ENCODE assay signal across 9 cellular contexts in the genomic region with DNA sequence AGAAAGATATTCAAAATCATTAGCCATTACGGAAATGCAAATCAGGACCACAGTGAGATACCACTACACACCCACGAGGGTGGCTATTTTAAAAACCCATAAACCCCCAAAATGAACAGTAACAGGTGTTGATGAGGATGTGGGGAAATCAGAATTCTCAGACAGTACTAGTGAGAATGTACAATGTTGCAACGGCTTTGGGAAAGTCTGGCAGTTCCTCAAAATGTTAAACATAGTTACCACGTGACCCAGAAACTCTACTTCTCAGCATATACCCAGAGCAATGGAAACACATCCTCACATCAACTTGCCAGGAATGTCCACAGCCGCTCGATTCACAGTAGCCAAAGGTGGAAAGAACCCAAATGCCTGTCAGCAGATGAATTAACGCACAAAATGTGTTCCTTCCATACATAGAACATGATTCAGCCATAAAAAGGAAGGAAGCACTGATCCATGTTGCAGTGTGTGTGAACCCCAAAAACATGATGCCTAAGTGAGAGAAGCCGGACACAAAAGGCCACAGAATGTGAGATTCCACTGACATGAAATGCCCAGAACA. TPM values are rescaled to one million over a fixed set of nuclear protein-coding genes. Genes with fewer than 3 reads are reported as not detected.
DNase-seq lines count a peak whose midpoint lies in the region; ATAC-seq and TF ChIP-seq lines count a peak whose summit lies in the region.
"Had no signal": no experiment of that assay in that cellular context is flagged by ENCODE, and none has a peak within 500 bp of the region (broad histone marks: within the 10 kb centered on the region; RNA-seq: fewer than 3 reads in every experiment).

No MANE protein-coding gene starts in this region.

- no peak overlapping the region for H3K27ac ChIP-seq in suprapubic skin

- peak overlapping the region; percentile 19 for H3K4me3 Mint-ChIP-seq in T-helper 17 cell
- H3K4me3 Mint-ChIP-seq in neural crest cell: no peak overlapping the region
- no peak overlapping the region for H3K4me3 Mint-ChIP-seq in activated T-helper 1 cell treated with anti-CD3 and anti-CD28 coated beads, Interleukin-12 subunit alpha, Interleukin-12 subunit beta, Interleukin-2, Interleukin-4 antibody, amounts not matched to agents 30 ng/mL and 10 ng/mL and 1 ng/mL, durations not matched to agents 14 hours and 24 hours and 36 hours
- H3K4me3 Mint-ChIP-seq: activated naive CD8-positive, alpha-beta T cell treated with anti-CD3 and anti-CD28 coated beads, Interleukin-2, amount 10 ng/mL, durations not matched to agents 7 days and 5 days had no signal

- peaks cover 3% of the 10 kb centered on the region for H3K27me3 ChIP-seq in suprapubic skin

- no peak for TF ChIP-seq CTCF in neural crest cell (conservative IDR thresholded peaks at IDR 0.05)
- no peak for TF ChIP-seq CTCF in suprapubic skin (IDR thresholded peaks at IDR 0.05)

- no peaks in the 10 kb centered on the region for H3K4me1 ChIP-seq in suprapubic skin

- H3K27ac Mint-ChIP-seq in T-helper 17 cell (no peak overlapping the region), neural crest cell (ENCODE audit: unreplicated experiment) (peak overlapping the region; percentile 25)
- no peak overlapping the region for H3K27ac Mint-ChIP-seq in activated T-helper 1 cell treated with anti-CD3 and anti-CD28 coated beads, Interleukin-12 subunit alpha, Interleukin-12 subunit beta, Interleukin-2, Interleukin-4 antibody, amounts not matched to agents 30 ng/mL and 10 ng/mL and 1 ng/mL, durations not matched to agents 14 hours and 24 hours and 36 hours
- H3K27ac Mint-ChIP-seq: activated naive CD8-positive, alpha-beta T cell treated with anti-CD3 and anti-CD28 coated beads, Interleukin-2, amount 10 ng/mL, durations not matched to agents 7 days and 5 days had no signal

- H3K4me1 Mint-ChIP-seq in T-helper 17 cell (peaks cover 6% of the 10 kb centered on the region), neural crest cell (peaks cover 4% of the 10 kb centered on the region)
- no peaks in the 10 kb centered on the region for H3K4me1 Mint-ChIP-seq in activated T-helper 1 cell treated with anti-CD3 and anti-CD28 coated beads, Interleukin-12 subunit alpha, Interleukin-12 subunit beta, Interleukin-2, Interleukin-4 antibody, amounts not matched to agents 30 ng/mL and 10 ng/mL and 1 ng/mL, durations not matched to agents 14 hours and 24 hours and 36 hours (ENCODE audit: low read depth)

- intact Hi-C loops in activated T-helper 1 cell treated with anti-CD3 and anti-CD28 coated beads, Interleukin-12 subunit alpha, Interleukin-12 subunit beta, Interleukin-2, Interleukin-4 antibody, amounts not matched to agents 30 ng/mL and 10 ng/mL and 1 ng/mL, durations not matched to agents 14 hours and 24 hours and 36 hours (cut with micrococcal nuclease): no loop called here

- DNase-seq in T-helper 17 cell (no peak), neural crest cell (ENCODE audit: low read depth, low spot score) (no peak), kidney tubule cell (ENCODE audit: low spot score) (no peak), suprapubic skin (ENCODE audit: low spot score in 2 of 2) (no peak)
- no peak for DNase-seq in activated T-helper 1 cell treated with anti-CD3 and anti-CD28 coated beads, Interleukin-12 subunit alpha, Interleukin-12 subunit beta, Interleukin-2, Interleukin-4 antibody, amounts not matched to agents 30 ng/mL and 10 ng/mL and 1 ng/mL, durations not matched to agents 14 hours and 24 hours and 36 hours (ENCODE audit: low spot score)
- DNase-seq in stimulated activated CD4-positive, alpha-beta T cell treated with anti-CD3 and anti-CD28 coated beads, Interleukin-2, amount 100 ng/mL, for 24 hours: no peak
- DNase-seq: activated naive CD8-positive, alpha-beta T cell treated with anti-CD3 and anti-CD28 coated beads, Interleukin-2, amount 10 ng/mL, durations not matched to agents 7 days and 5 days had no signal

- H3K36me3 ChIP-seq in suprapubic skin: no peaks in the 10 kb centered on the region

- 30% methylated on average over 8 of the region's 8 CpGs for WGBS in suprapubic skin

- H3K36me3 Mint-ChIP-seq in T-helper 17 cell (ENCODE audit: low read depth) (no peaks in the 10 kb centered on the region), neural crest cell (ENCODE audit: low read depth) (no peaks in the 10 kb centered on the region)
- no peaks in the 10 kb centered on the region for H3K36me3 Mint-ChIP-seq in activated T-helper 1 cell treated with anti-CD3 and anti-CD28 coated beads, Interleukin-12 subunit alpha, Interleukin-12 subunit beta, Interleukin-2, Interleukin-4 antibody, amounts not matched to agents 30 ng/mL and 10 ng/mL and 1 ng/mL, durations not matched to agents 14 hours and 24 hours and 36 hours (ENCODE audit: low read depth)
- H3K36me3 Mint-ChIP-seq: activated naive CD8-positive, alpha-beta T cell treated with anti-CD3 and anti-CD28 coated beads, Interleukin-2, amount 10 ng/mL, durations not matched to agents 7 days and 5 days had no signal

- no peaks in the 10 kb centered on the region for H3K9me3 ChIP-seq in T-helper 17 cell (ENCODE audit: control insufficient read depth, low read length, poor library complexity, severe bottlenecking)
- no peaks in the 10 kb centered on the region for H3K9me3 ChIP-seq in suprapubic skin

- H3K9me3 Mint-ChIP-seq in neural crest cell: no peaks in the 10 kb centered on the region
- H3K9me3 Mint-ChIP-seq in activated T-helper 1 cell treated with anti-CD3 and anti-CD28 coated beads, Interleukin-12 subunit alpha, Interleukin-12 subunit beta, Interleukin-2, Interleukin-4 antibody, amounts not matched to agents 30 ng/mL and 10 ng/mL and 1 ng/mL, durations not matched to agents 14 hours and 24 hours and 36 hours: no peaks in the 10 kb centered on the region
- H3K9me3 Mint-ChIP-seq: activated naive CD8-positive, alpha-beta T cell treated with anti-CD3 and anti-CD28 coated beads, Interleukin-2, amount 10 ng/mL, durations not matched to agents 7 days and 5 days had no signal

- TF ChIP-seq EP300 in suprapubic skin (IDR thresholded peaks at IDR 0.05): no peak

- peaks cover 18% of the 10 kb centered on the region for H3K27me3 Mint-ChIP-seq in T-helper 17 cell
- no peaks in the 10 kb centered on the region for H3K27me3 Mint-ChIP-seq in neural crest cell (ENCODE audit: low read depth)
- H3K27me3 Mint-ChIP-seq in activated T-helper 1 cell treated with anti-CD3 and anti-CD28 coated beads, Interleukin-12 subunit alpha, Interleukin-12 subunit beta, Interleukin-2, Interleukin-4 antibody, amounts not matched to agents 30 ng/mL and 10 ng/mL and 1 ng/mL, durations not matched to agents 14 hours and 24 hours and 36 hours (ENCODE audit: insufficient read depth): peaks cover 3% of the 10 kb centered on the region

- no peak for TF ChIP-seq POLR2A in suprapubic skin (IDR thresholded peaks at IDR 0.05)

- ATAC-seq in GM18519 (IDR thresholded peaks at IDR 0.05; ENCODE audit: low FRiP score, unreplicated experiment) (peak; percentile 87), HG02840 (IDR thresholded peaks at IDR 0.05; ENCODE audit: low FRiP score, unreplicated experiment) (peak; percentile 80), T-helper 17 cell (peak; percentile 39)

- H3K4me3 ChIP-seq in suprapubic skin: no peak overlapping the region

RNA-seq across cellular contexts. Expression of a gene that starts 7.0 kb away (rescaled TPM):
- total RNA-seq in T-helper 17 cell: not detected
- 0.82 and 1.8 TPM in 2 replicates for total RNA-seq in neural crest cell
- 0.08 TPM in 1 of 2 replicates, not detected in the other for total RNA-seq in activated T-helper 1 cell treated with anti-CD3 and anti-CD28 coated beads, Interleukin-12 subunit alpha, Interleukin-12 subunit beta, Interleukin-2, Interleukin-4 antibody, amounts not matched to agents 30 ng/mL and 10 ng/mL and 1 ng/mL, durations not matched to agents 14 hours and 24 hours and 36 hours
- total RNA-seq in suprapubic skin: 10 to 100 TPM; 25.5 to 83.1 (median 26.6) TPM

RNA-seq across cellular contexts. Expression of a gene that starts 23.9 kb away (rescaled TPM):
- total RNA-seq in T-helper 17 cell: under 1 TPM in 1 of 2 donors, not detected in 1; 0.44 TPM
- total RNA-seq in neural crest cell: not detected in 2 replicates
- total RNA-seq in activated T-helper 1 cell treated with anti-CD3 and anti-CD28 coated beads, Interleukin-12 subunit alpha, Interleukin-12 subunit beta, Interleukin-2, Interleukin-4 antibody, amounts not matched to agents 30 ng/mL and 10 ng/mL and 1 ng/mL, durations not matched to agents 14 hours and 24 hours and 36 hours: 1.9 and 2.6 TPM in 2 replicates
- total RNA-seq in suprapubic skin: not detected

RNA-seq across cellular contexts. Expression of a gene that starts 32.8 kb away (rescaled TPM):
- total RNA-seq in T-helper 17 cell (10 to 100 TPM; 27.5 to 33.3 TPM), neural crest cell (57.8 TPM in 2 replicates), suprapubic skin (10 to 100 TPM; 18.7 to 29.0 (median 25.2) TPM)
- total RNA-seq in activated T-helper 1 cell treated with anti-CD3 and anti-CD28 coated beads, Interleukin-12 subunit alpha, Interleukin-12 subunit beta, Interleukin-2, Interleukin-4 antibody, amounts not matched to agents 30 ng/mL and 10 ng/mL and 1 ng/mL, durations not matched to agents 14 hours and 24 hours and 36 hours: 64.2 and 72.0 TPM in 2 replicates

RNA-seq across cellular contexts. Expression of a gene that starts 35.3 kb away (rescaled TPM):
- total RNA-seq in T-helper 17 cell: 10 to 100 TPM; 36.7 to 38.1 TPM
- not detected in 2 replicates for total RNA-seq in neural crest cell
- 146 and 148 TPM in 2 replicates for total RNA-seq in activated T-helper 1 cell treated with anti-CD3 and anti-CD28 coated beads, Interleukin-12 subunit alpha, Interleukin-12 subunit beta, Interleukin-2, Interleukin-4 antibody, amounts not matched to agents 30 ng/mL and 10 ng/mL and 1 ng/mL, durations not matched to agents 14 hours and 24 hours and 36 hours
- 10 to 100 TPM in 2 of 4 donors, 1 to 10 TPM in 2; 6.6 to 19.7 (median 10.5) TPM for total RNA-seq in suprapubic skin

RNA-seq across cellular contexts. Expression of a gene that starts 35.5 kb away (rescaled TPM):
- total RNA-seq in T-helper 17 cell (10 to 100 TPM; 15.9 to 17.7 TPM), neural crest cell (37.4 and 43.3 TPM in 2 replicates), suprapubic skin (10 to 100 TPM; 29.9 to 47.1 (median 37.1) TPM)
- 6.6 and 7.4 TPM in 2 replicates for total RNA-seq in activated T-helper 1 cell treated with anti-CD3 and anti-CD28 coated beads, Interleukin-12 subunit alpha, Interleukin-12 subunit beta, Interleukin-2, Interleukin-4 antibody, amounts not matched to agents 30 ng/mL and 10 ng/mL and 1 ng/mL, durations not matched to agents 14 hours and 24 hours and 36 hours
